In the genomic region with DNA sequence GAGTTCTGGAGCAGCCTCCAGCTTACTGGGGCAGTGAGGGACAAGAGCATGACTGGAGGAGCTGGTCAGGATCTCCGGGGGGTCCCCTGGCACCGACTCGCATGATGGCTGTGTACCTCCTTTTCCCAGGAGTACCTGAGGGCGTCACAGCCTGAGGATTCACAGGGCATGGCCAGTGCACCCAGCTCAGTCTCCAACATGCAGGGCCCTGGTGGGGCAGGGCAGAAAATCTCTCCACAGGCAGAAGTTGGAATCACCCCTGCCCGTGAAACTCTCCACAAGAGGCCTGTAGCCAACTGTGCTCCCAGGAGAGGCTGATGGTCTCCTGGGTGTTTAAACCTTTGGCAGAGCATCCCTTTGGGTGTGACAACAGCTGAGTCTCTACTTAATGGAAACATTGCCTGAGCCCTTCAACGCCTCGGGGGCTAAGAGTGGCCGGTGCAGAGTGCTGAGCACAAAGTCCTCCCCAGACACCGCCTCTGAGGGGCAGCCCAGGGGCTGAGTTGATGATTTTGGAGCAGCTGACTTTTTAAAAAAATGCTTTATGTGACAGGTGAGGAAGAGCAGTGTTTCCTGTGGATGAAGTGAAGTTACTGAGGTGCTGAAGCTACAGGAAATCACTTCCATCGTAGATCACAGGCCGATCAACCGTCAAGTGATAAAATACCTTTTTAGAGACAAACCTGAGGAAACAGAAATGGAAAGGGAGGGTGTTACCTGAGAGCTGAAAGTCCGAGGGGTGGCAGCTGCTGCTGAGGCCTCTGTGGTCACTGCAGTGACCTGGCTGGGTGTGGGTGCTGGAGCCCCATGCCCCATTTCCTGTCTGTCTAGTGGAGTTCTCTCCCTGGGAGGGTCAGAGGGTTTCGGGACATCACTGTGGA, we compare ENCODE assay signal across 30 cellular contexts. TPM values are rescaled to one million over a fixed set of nuclear protein-coding genes. Genes with fewer than 3 reads are reported as not detected.
"Had no signal": no experiment of that assay in that cellular context is flagged by ENCODE, and none has a peak within 500 bp of the region (broad histone marks: within the 10 kb centered on the region; RNA-seq: fewer than 3 reads in every experiment).

No MANE protein-coding gene starts in this region.

- H3K9me3 ChIP-seq: colonic mucosa, prostate gland, right atrium auricular region, tibial artery had no signal

- H3K9me3 Mint-ChIP-seq: activated T-helper 2 cell treated with anti-CD3 and anti-CD28 coated beads, Interferon-gamma antibody, Interleukin-2, Interleukin-4, amounts not matched to agents 10 μg/mL and 5 μg/mL and 100 μg/mL, durations not matched to agents 14 hours and 24 hours and 36 hours; brain; neural progenitor cell had no signal

- H3K27ac Mint-ChIP-seq: activated CD8-positive, alpha-beta memory T cell treated with anti-CD3 and anti-CD28 coated beads, Interleukin-2, amount 10 ng/mL, durations not matched to agents 7 days and 5 days; activated T-helper 2 cell treated with anti-CD3 and anti-CD28 coated beads, Interferon-gamma antibody, Interleukin-2, Interleukin-4, amounts not matched to agents 10 μg/mL and 5 μg/mL and 100 μg/mL, durations not matched to agents 14 hours and 24 hours and 36 hours; brain; neural progenitor cell had no signal

- DNase-seq: activated CD4-positive, alpha-beta T cell treated with anti-CD3 and anti-CD28 coated beads, Interleukin-2, amount 50 U/mL, for 48 hours; activated CD8-positive, alpha-beta memory T cell treated with anti-CD3 and anti-CD28 coated beads, Interleukin-2, amount 10 ng/mL, durations not matched to agents 7 days and 5 days; activated naive CD4-positive, alpha-beta T cell treated with anti-CD3 and anti-CD28 coated beads, Interleukin-2, amount 50 U/mL, for 16 hours; activated T-cell treated with anti-CD3 and anti-CD28 coated beads, Interleukin-2, amount 50 U/mL, for 1 hour; amygdala; caudate nucleus; colonic mucosa; head of caudate nucleus; kidney; midbrain; stimulated activated CD4-positive, alpha-beta T cell treated with anti-CD3 and anti-CD28 coated beads, Interleukin-12 subunit alpha, Interleukin-12 subunit beta, amount 100 ng/mL, for 4 hours; stimulated activated CD4-positive, alpha-beta T cell treated with anti-CD3 and anti-CD28 coated beads, Interleukin-1b, Interleukin-23, amount 100 ng/mL, for 48 hours; stimulated activated CD8-positive, alpha-beta memory T cell treated with anti-CD3 and anti-CD28 coated beads, Interleukin-4, amount 100 ng/mL, for 48 hours; stimulated activated naive CD4-positive, alpha-beta T cell treated with Interleukin-2 at 50 U/mL for 16 hours had no signal

- H3K27me3 ChIP-seq: colonic mucosa, neural progenitor cell, right atrium auricular region, tibial artery had no signal

- H2AFZ ChIP-seq: neural progenitor cell had no signal

- H3K27ac ChIP-seq: colonic mucosa, neural progenitor cell, prostate gland, right atrium auricular region, tibial artery had no signal

- H3K9ac ChIP-seq: neural progenitor cell had no signal

- H3K27me3 Mint-ChIP-seq: activated CD8-positive, alpha-beta memory T cell treated with anti-CD3 and anti-CD28 coated beads, Interleukin-2, amount 10 ng/mL, durations not matched to agents 7 days and 5 days; brain had no signal

- FAIRE-seq: endometrium, frontal cortex, kidney, TTC549 had no signal

- H3K4me3 ChIP-seq: colonic mucosa, neural progenitor cell, prostate gland, right atrium auricular region, tibial artery had no signal

- H3K36me3 ChIP-seq: colonic mucosa, neural progenitor cell had no signal

- H3K4me2 ChIP-seq: neural progenitor cell had no signal

- H3K4me3 Mint-ChIP-seq: activated CD8-positive, alpha-beta memory T cell treated with anti-CD3 and anti-CD28 coated beads, Interleukin-2, amount 10 ng/mL, durations not matched to agents 7 days and 5 days; brain; neural progenitor cell had no signal

- H3K4me1 ChIP-seq: colonic mucosa, neural progenitor cell, prostate gland, right atrium auricular region, tibial artery had no signal

- ATAC-seq: activated CD8-positive, alpha-beta memory T cell treated with anti-CD3 and anti-CD28 coated beads, Interleukin-2, amount 10 ng/mL, durations not matched to agents 7 days and 5 days; left lobe of liver had no signal

RNA-seq across cellular contexts. Expression of a gene that starts 21.9 kb away (rescaled TPM):
- total RNA-seq: frontal cortex, left lobe of liver, lung microvascular endothelial cell, osteocyte had no signal

RNA-seq across cellular contexts. Expression of a gene that starts 35.1 kb away (rescaled TPM):
- total RNA-seq: activated T-helper 2 cell treated with anti-CD3 and anti-CD28 coated beads, Interferon-gamma antibody, Interleukin-2, Interleukin-4, amounts not matched to agents 10 μg/mL and 5 μg/mL and 100 μg/mL, durations not matched to agents 14 hours and 24 hours and 36 hours; lung microvascular endothelial cell; osteocyte; right atrium auricular region; subcutaneous adipose tissue; T-helper 2 cell treated with Interferon-gamma antibody and Interleukin-4, amounts not matched to agents 100 ng/mL and 5 ng/mL, for 36 hours; urinary bladder had no signal
- polyA plus RNA-seq: esophagus, urinary bladder had no signal
